ENCODE assay signal across 24 cellular contexts in genomic region chr7:51577390-51577789, GRCh38.
"Had no signal": no experiment of that assay in that cellular context is flagged by ENCODE, and none has a peak within 500 bp of the region (broad histone marks: within the 10 kb centered on the region; RNA-seq: fewer than 3 reads in every experiment).

No MANE protein-coding gene starts in this region.

- DNase-seq: effector memory CD8-positive, alpha-beta T cell; esophagus squamous epithelium; foreskin fibroblast; glutamatergic neuron; islet precursor cell; left ventricle myocardium inferior; mesenchymal stem cell; midbrain; naive B cell; psoas muscle; retina; right lobe of liver; spleen; stimulated activated CD4-positive, alpha-beta T cell treated with anti-CD3 and anti-CD28 coated beads, Interleukin-15, amount 100 ng/mL, for 24 hours; stimulated activated CD4-positive, alpha-beta T cell treated with anti-CD3 and anti-CD28 coated beads, Interleukin-1b, Interleukin-23, amount 100 ng/mL, for 48 hours; stimulated activated CD4-positive, alpha-beta T cell treated with anti-CD3 and anti-CD28 coated beads, Interleukin-4, amount 100 ng/mL, for 24 hours; tibial artery; upper lobe of left lung; uterus had no signal

- ATAC-seq: effector memory CD8-positive, alpha-beta T cell; gastroesophageal sphincter; psoas muscle; right lobe of liver; stimulated activated memory B cell treated with anti-CD40 and anti-IgM and Interleukin-4, amounts not matched to agents 10 μg/mL and 1 μg/mL and 100 μg/mL, for 72 hours had no signal

- H3K27me3 Mint-ChIP-seq: dendritic cell treated with granulocyte-macrophage colony-stimulating factor and Interleukin-4, amounts not matched to agents 40 ng/mL and 50 ng/mL, for 4 days; effector memory CD8-positive, alpha-beta T cell; naive B cell; stimulated activated memory B cell treated with anti-CD40 and anti-IgM and Interleukin-4, amounts not matched to agents 10 μg/mL and 1 μg/mL and 100 μg/mL, for 72 hours; stimulated activated naive CD8-positive, alpha-beta T cell treated with anti-CD3 and anti-CD28 coated beads, Interleukin-15, Interleukin-2, amounts not matched to agents 100 ng/mL and 50 ng/mL, for 24 hours had no signal

- H3K36me3 Mint-ChIP-seq: naive B cell; stimulated activated memory B cell treated with anti-CD40 and anti-IgM and Interleukin-4, amounts not matched to agents 10 μg/mL and 1 μg/mL and 100 μg/mL, for 72 hours had no signal

- H3K27ac Mint-ChIP-seq: dendritic cell treated with granulocyte-macrophage colony-stimulating factor and Interleukin-4, amounts not matched to agents 40 ng/mL and 50 ng/mL, for 4 days; effector memory CD8-positive, alpha-beta T cell; naive B cell; nephron; stimulated activated memory B cell treated with anti-CD40 and anti-IgM and Interleukin-4, amounts not matched to agents 10 μg/mL and 1 μg/mL and 100 μg/mL, for 72 hours; stimulated activated naive CD8-positive, alpha-beta T cell treated with anti-CD3 and anti-CD28 coated beads, Interleukin-15, Interleukin-2, amounts not matched to agents 100 ng/mL and 50 ng/mL, for 24 hours had no signal

- H3K4me1 Mint-ChIP-seq: naive B cell; nephron; stimulated activated memory B cell treated with anti-CD40 and anti-IgM and Interleukin-4, amounts not matched to agents 10 μg/mL and 1 μg/mL and 100 μg/mL, for 72 hours had no signal

- H3K4me3 Mint-ChIP-seq: dendritic cell treated with granulocyte-macrophage colony-stimulating factor and Interleukin-4, amounts not matched to agents 40 ng/mL and 50 ng/mL, for 4 days; effector memory CD8-positive, alpha-beta T cell; naive B cell; nephron; stimulated activated memory B cell treated with anti-CD40 and anti-IgM and Interleukin-4, amounts not matched to agents 10 μg/mL and 1 μg/mL and 100 μg/mL, for 72 hours; stimulated activated naive CD8-positive, alpha-beta T cell treated with anti-CD3 and anti-CD28 coated beads, Interleukin-15, Interleukin-2, amounts not matched to agents 100 ng/mL and 50 ng/mL, for 24 hours had no signal
